Comparison of ENCODE assay signal across 8 cellular contexts in the genomic region with DNA sequence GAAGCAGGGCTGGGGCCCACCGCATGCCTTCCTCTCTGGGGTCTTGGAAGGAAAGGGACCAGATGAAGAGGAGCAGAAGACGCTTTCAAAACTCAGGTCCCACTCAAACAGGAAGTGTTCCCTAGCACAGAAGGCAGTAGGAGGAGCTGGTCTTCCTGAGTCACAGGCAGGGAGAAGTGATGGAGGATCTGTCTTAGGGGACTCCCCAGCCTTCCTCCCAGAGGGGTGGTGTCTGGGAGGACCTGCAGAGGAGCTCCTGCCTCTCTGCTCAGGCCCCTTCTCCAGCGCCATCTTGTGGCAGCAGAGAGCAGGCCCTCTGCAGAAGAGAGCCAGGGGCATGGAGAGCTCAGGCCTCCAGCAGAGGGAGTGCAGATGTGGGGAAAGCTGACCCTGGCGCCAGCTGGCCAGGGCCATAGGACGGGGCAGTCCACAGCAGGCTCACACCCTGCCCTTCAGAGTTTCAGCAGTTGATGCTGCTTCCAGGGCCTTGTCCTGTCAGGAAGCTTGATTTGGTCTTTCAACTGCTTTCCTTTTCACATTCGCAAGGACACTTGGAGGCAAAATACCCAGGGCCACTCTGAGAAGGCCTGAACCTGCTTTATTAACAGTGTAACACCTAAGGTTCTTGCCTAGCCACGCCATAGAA.
DNase-seq lines count a peak whose midpoint lies in the region; ATAC-seq and TF ChIP-seq lines count a peak whose summit lies in the region.

No MANE protein-coding gene starts in this region.

- H3K4me1 Mint-ChIP-seq in activated T-cell treated with anti-CD3 and anti-CD28 coated beads, Interleukin-2, amount 50 U/mL, for 4 hours (ENCODE audit: low read depth): peaks cover 49% of the 10 kb centered on the region

- no peaks in the 10 kb centered on the region for H3K36me3 Mint-ChIP-seq in activated T-cell treated with anti-CD3 and anti-CD28 coated beads, Interleukin-2, amount 50 U/mL, for 4 hours (ENCODE audit: insufficient read depth)

- peak overlapping the region; percentile 73 for H3K4me3 Mint-ChIP-seq in activated T-cell treated with anti-CD3 and anti-CD28 coated beads, Interleukin-2, amount 50 U/mL, for 4 hours

- no peaks in the 10 kb centered on the region for H3K9me2 ChIP-seq in neural cell (ENCODE audit: insufficient read depth, low read length)

- no peak for TF ChIP-seq EP300 in neural cell (conservative IDR thresholded peaks at IDR 0.05; ENCODE audit: poor library complexity, severe bottlenecking)

- H3K4me3 ChIP-seq in neural cell (ENCODE audit: low read length): no peak overlapping the region

- H3K4me2 ChIP-seq in neural cell (ENCODE audit: low read length): no peak overlapping the region

- H3K36me3 ChIP-seq in neural cell (ENCODE audit: insufficient read depth, low read length): no peaks in the 10 kb centered on the region

- no peak overlapping the region for H2AFZ ChIP-seq in neural cell (ENCODE audit: low read depth, low read length)

- no peaks in the 10 kb centered on the region for H3K79me2 ChIP-seq in neural cell (replicated peaks; ENCODE audit: insufficient read depth, low read length)

- no peaks in the 10 kb centered on the region for H3K9me3 Mint-ChIP-seq in activated T-cell treated with anti-CD3 and anti-CD28 coated beads, Interleukin-2, amount 50 U/mL, for 4 hours

- H3K27me3 Mint-ChIP-seq in activated T-cell treated with anti-CD3 and anti-CD28 coated beads, Interleukin-2, amount 50 U/mL, for 4 hours (ENCODE audit: low read depth): no peaks in the 10 kb centered on the region

- no peaks in the 10 kb centered on the region for H3F3A ChIP-seq in neural cell (ENCODE audit: insufficient read depth, low read length, poor library complexity, severe bottlenecking)

- peak; percentile 41 for TF ChIP-seq CTCF in neural cell (IDR thresholded peaks at IDR 0.05; ENCODE audit: poor library complexity, severe bottlenecking)

- no peak for TF ChIP-seq RAD21 in neural cell (conservative IDR thresholded peaks at IDR 0.05)

- no peaks in the 10 kb centered on the region for H3K9me3 ChIP-seq in neural cell (ENCODE audit: low read length)

- H4K20me1 ChIP-seq in neural cell (ENCODE audit: insufficient read depth): no peaks in the 10 kb centered on the region

- H3K27ac ChIP-seq in neural cell (ENCODE audit: low read length) (no peak overlapping the region), substantia nigra (ENCODE audit: low read depth, low read length, poor library complexity, severe bottlenecking) (peak overlapping the region; percentile 7)

- H3K9ac ChIP-seq in neural cell (ENCODE audit: low read length): no peak overlapping the region

- DNase-seq in DMS114 treated with DMSO at 0.1 percent for 48 hours (lab: John Stamatoyannopoulos, UW; ENCODE audit: unreplicated experiment) (peak; percentile 52), OCI-M1 (lab: John Stamatoyannopoulos, UW) (peak; percentile 95), fibroblast of peridontal ligament (ENCODE audit: extremely low read depth) (peak; percentile 74), substantia nigra (lab: John Stamatoyannopoulos, UW) (peak; percentile 13 to 93 (median 77))
- peak; percentile 75 for DNase-seq in activated T-cell treated with anti-CD3 and anti-CD28 coated beads, Interleukin-2, amount 50 U/mL, for 4 hours

- ATAC-seq in GM19468 (IDR thresholded peaks at IDR 0.05; ENCODE audit: extremely low read depth, unreplicated experiment) (peak; percentile 94), HG03575 (IDR thresholded peaks at IDR 0.05; ENCODE audit: extremely low read depth, insufficient number of reproducible peaks, low FRiP score, unreplicated experiment) (peak; percentile 82)
- ATAC-seq in activated T-cell treated with anti-CD3 and anti-CD28 coated beads, Interleukin-2, amount 50 U/mL, for 4 hours: peak; percentile 90 to 92

- H3K27me3 ChIP-seq in neural cell (ENCODE audit: insufficient read depth, low read depth, low read length): no peaks in the 10 kb centered on the region

TF ChIP-seq in neural cell, 6 proteins besides CTCF, POLR2A, EP300 and RAD21:
- no peak for TF ChIP-seq TAF1 (IDR thresholded peaks at IDR 0.05; ENCODE audit: low read depth)
- TF ChIP-seq EZH2 (IDR thresholded peaks at IDR 0.05; ENCODE audit: borderline replicate concordance, insufficient read depth, low read length, poor library complexity, severe bottlenecking): no peak
- no peak for TF ChIP-seq REST (IDR thresholded peaks at IDR 0.05; ENCODE audit: borderline replicate concordance)
- no peak for TF ChIP-seq MXI1 (conservative IDR thresholded peaks at IDR 0.05; ENCODE audit: poor library complexity, severe bottlenecking)
- TF ChIP-seq POLR2AphosphoS5 (IDR thresholded peaks at IDR 0.05): no peak
- TF ChIP-seq SMC3 (conservative IDR thresholded peaks at IDR 0.05; ENCODE audit: poor library complexity): no peak
